ENCODE assay signal across 8 cellular contexts in the genomic region with DNA sequence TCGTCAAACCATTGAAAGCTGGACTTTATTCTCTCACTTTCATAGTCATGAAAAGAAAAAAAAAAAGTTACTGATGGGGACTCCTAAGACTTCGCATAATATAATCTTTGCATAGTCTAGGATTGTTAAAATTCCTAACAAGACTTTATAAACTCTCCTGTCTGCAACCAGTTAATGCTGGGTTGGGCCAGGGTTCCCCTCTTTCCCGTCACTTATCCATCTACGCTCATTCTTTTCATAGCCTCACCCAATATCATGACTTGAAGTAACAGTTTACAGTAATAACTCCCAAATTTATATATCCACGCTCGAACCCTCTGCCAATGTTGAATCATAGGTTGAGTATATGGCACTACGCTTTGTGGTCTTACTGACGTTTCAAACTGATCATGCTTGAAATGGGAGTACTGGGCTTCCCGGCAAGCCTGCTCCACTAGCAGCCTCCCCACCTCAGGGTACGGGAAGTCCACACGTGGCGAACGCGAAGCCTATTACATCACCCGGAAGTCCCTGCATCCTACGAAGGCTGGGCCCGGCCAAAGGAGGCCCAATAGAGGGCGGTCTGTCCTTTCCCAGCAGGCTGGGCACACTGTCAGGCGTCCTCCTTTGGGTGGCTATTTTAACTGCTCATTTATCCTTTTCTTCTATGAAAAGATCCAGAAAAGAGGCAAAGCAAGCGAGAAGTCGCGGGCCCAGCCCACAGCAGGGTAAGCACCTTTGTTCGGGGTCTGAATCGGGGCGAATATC. TPM values are rescaled to one million over a fixed set of nuclear protein-coding genes. Genes with fewer than 3 reads are reported as not detected.
DNase-seq lines count a peak whose midpoint lies in the region; TF ChIP-seq lines count a peak whose summit lies in the region.

No MANE protein-coding gene starts in this region.

- no peak overlapping the region for H2BK120ac ChIP-seq in H9 (ENCODE audit: low read depth, low read length, poor library complexity, severe bottlenecking)

- intact Hi-C loops in activated naive CD4-positive, alpha-beta T cell treated with anti-CD3 and anti-CD28 coated beads for 36 hours (cut with micrococcal nuclease), result loop anchor here (1.0 to 5.0 kb wide), 10 partner anchors 39 to 904 kb away; a partner anchor contains a TSS
- intact Hi-C loops in testis (cut with DNase I; ENCODE audit: low total_unique reads), result no loop called here

- H3K4me1 Mint-ChIP-seq in H9, result peaks cover 14 to 16% of the 10 kb centered on the region in 2 experiments
- H3K4me1 Mint-ChIP-seq in activated naive CD4-positive, alpha-beta T cell treated with anti-CD3 and anti-CD28 coated beads for 36 hours (ENCODE audit: low read depth), result peaks cover 31% of the 10 kb centered on the region

- H3K9me3 Mint-ChIP-seq in H9, result peaks cover 2 to 3% of the 10 kb centered on the region in 2 experiments; a peak in 2 of 5 replicates
- peaks cover 2% of the 10 kb centered on the region for H3K9me3 Mint-ChIP-seq in activated naive CD4-positive, alpha-beta T cell treated with anti-CD3 and anti-CD28 coated beads for 36 hours

- no peak overlapping the region for H4K91ac ChIP-seq in H9 (ENCODE audit: insufficient read length, low read depth, low read length)

- no CpG with 5 or more reads among the region's 25 CpGs for WGBS in H9 (ENCODE audit: extremely low coverage, insufficient read length, low lambda C conversion rate)
- WGBS in testis, 2 donors, result 2 to 5% methylated on average over 24 to 25 of the region's 25 CpGs

- no peak overlapping the region for H3K4me3 Mint-ChIP-seq in H9
- no peak overlapping the region for H3K4me3 Mint-ChIP-seq in activated naive CD4-positive, alpha-beta T cell treated with anti-CD3 and anti-CD28 coated beads for 36 hours

- TF ChIP-seq CTCF in H9 (conservative IDR thresholded peaks at IDR 0.05) (peak; percentile 39; the same call in 1 of the 3 replicates), testis (IDR thresholded peaks at IDR 0.05) (peak in 1 of 3 experiments; percentile 19)

- no peaks in the 10 kb centered on the region for H3K36me3 ChIP-seq in testis (ENCODE audit: low read depth, missing control alignments)

- peaks cover 14 to 30% (median 16%) of the 10 kb centered on the region in 3 experiments for H3K36me3 Mint-ChIP-seq in H9 (ENCODE audit: insufficient read depth in 1 of 3, low read depth in 3 of 3)
- peaks cover 56% of the 10 kb centered on the region for H3K36me3 Mint-ChIP-seq in activated naive CD4-positive, alpha-beta T cell treated with anti-CD3 and anti-CD28 coated beads for 36 hours (ENCODE audit: low read depth)

- no peak overlapping the region for H2AK5ac ChIP-seq in H9 (ENCODE audit: insufficient read length, low read length)

- H3K56ac ChIP-seq in H9 (ENCODE audit: insufficient read length, low read depth, low read length), result peak overlapping the region; percentile 30

- H3K79me1 ChIP-seq in H9 (ENCODE audit: insufficient read depth, low read depth, low read length, poor library complexity, severe bottlenecking), result peaks cover 3% of the 10 kb centered on the region

- peak overlapping the region; percentile 94 for H3K18ac ChIP-seq in H9 (ENCODE audit: insufficient read length, low read depth, low read length)

- H3T11ph ChIP-seq in H9 (ENCODE audit: low read length), result peak overlapping the region; percentile 63

- peak overlapping the region; percentile 84; the same call in 1 of the 2 replicates for H3K4ac ChIP-seq in H9 (ENCODE audit: low read depth, low read length)

- peaks cover 4% of the 10 kb centered on the region for H3K23me2 ChIP-seq in H9 (ENCODE audit: insufficient read length, low read depth, low read length, poor library complexity, severe bottlenecking)

- H4K8ac ChIP-seq in H9 (replicated peaks; ENCODE audit: insufficient read length, low read depth, low read length), result no peak overlapping the region

- no peaks in the 10 kb centered on the region for H3K9me3 ChIP-seq in H9 (ENCODE audit: control insufficient read depth, low read depth, low read length)
- no peaks in the 10 kb centered on the region for H3K9me3 ChIP-seq in testis

- CTCF ChIA-PET in activated naive CD4-positive, alpha-beta T cell treated with anti-CD3 and anti-CD28 coated beads for 36 hours (lab: Charles Lee), result no interaction called here

- H2BK15ac ChIP-seq in H9 (ENCODE audit: low read depth, low read length), result no peak overlapping the region

- no peak overlapping the region for H2BK12ac ChIP-seq in H9 (ENCODE audit: insufficient read length, low read depth, low read length)

- TF ChIP-seq POLR2A in testis (IDR thresholded peaks at IDR 0.05), result no peak

- peak overlapping the region; percentile 68 for H4K5ac ChIP-seq in H9 (ENCODE audit: insufficient read length, low read depth, low read length)

- peak; percentile 76 for DNase-seq in GM04503 (ENCODE audit: low read depth)
- peak; percentile 95 for DNase-seq in H9
- peak; percentile 94 for DNase-seq in M059J (ENCODE audit: low read depth)
- DNase-seq in SHP77 (lab: John Stamatoyannopoulos, UW), result peak; percentile 93
- DNase-seq in activated naive CD4-positive, alpha-beta T cell treated with anti-CD3 and anti-CD28 coated beads for 36 hours, result peak; percentile 93
- DNase-seq in glomerular visceral epithelial cell (ENCODE audit: extremely low spot score), result peak; percentile 94
- DNase-seq in occipital lobe (lab: John Stamatoyannopoulos, UW), result peak; percentile 85
- peak; percentile 94 for DNase-seq in testis

- peaks cover 30% of the 10 kb centered on the region; the same call in 1 of the 2 replicates for H3K79me2 ChIP-seq in H9 (ENCODE audit: insufficient read depth, low read length)

- no peak overlapping the region; a peak in 1 of 7 replicates for H3K27ac Mint-ChIP-seq in H9
- H3K27ac Mint-ChIP-seq in activated naive CD4-positive, alpha-beta T cell treated with anti-CD3 and anti-CD28 coated beads for 36 hours, result no peak overlapping the region

- no peaks in the 10 kb centered on the region for H3K27me3 ChIP-seq in H9 (ENCODE audit: insufficient read depth, low read length)
- H3K27me3 ChIP-seq in testis, result no peaks in the 10 kb centered on the region

- H3K9ac ChIP-seq in H9 (ENCODE audit: extremely low read depth, insufficient read length, low read length), result peak overlapping the region; percentile 97

- H3K27ac ChIP-seq in H9 (ENCODE audit: insufficient read length, low read depth, low read length), result peak overlapping the region; percentile 86
- peak overlapping the region; percentile 94 to 97 for H3K27ac ChIP-seq in testis

- H4K20me1 ChIP-seq in H9 (ENCODE audit: control insufficient read depth, insufficient read depth, insufficient read length), result no peaks in the 10 kb centered on the region

- H2BK5ac ChIP-seq in H9 (ENCODE audit: insufficient read length, low read length), result peak overlapping the region; percentile 79

- peaks cover 2% of the 10 kb centered on the region; the same call in 1 of the 2 replicates for H3K27me3 Mint-ChIP-seq in H9 (ENCODE audit: low read depth)
- no peaks in the 10 kb centered on the region for H3K27me3 Mint-ChIP-seq in activated naive CD4-positive, alpha-beta T cell treated with anti-CD3 and anti-CD28 coated beads for 36 hours (ENCODE audit: low read depth)

- H3K4me1 ChIP-seq in H9 (ENCODE audit: insufficient read depth, low read length) (no peaks in the 10 kb centered on the region; the same call in 1 of the 2 replicates), testis (peaks cover 17% of the 10 kb centered on the region)

- peak overlapping the region; percentile 69 for H3K4me2 ChIP-seq in H9 (ENCODE audit: insufficient read depth, insufficient read length, low read length)

- H3K4me3 ChIP-seq in testis, result peak overlapping the region; percentile 88 to 93

- no peak overlapping the region for H2BK20ac ChIP-seq in H9 (ENCODE audit: low read depth, low read length, poor library complexity, severe bottlenecking)

- peak overlapping the region; percentile 97 for H3K14ac ChIP-seq in H9 (ENCODE audit: insufficient read depth, low read length)

- no peak overlapping the region for H2AFZ ChIP-seq in H9 (ENCODE audit: low read length)

- no peak overlapping the region for H3K23ac ChIP-seq in H9 (ENCODE audit: insufficient read length, low read depth, low read length)

RNA-seq across cellular contexts. Expression of a gene that starts 0.7 kb away (rescaled TPM):
- 65.4 and 65.9 TPM in 2 replicates for total RNA-seq in H9 (2021)
- 27.9 and 36.7 TPM in 2 replicates for total RNA-seq in M059J (2014; rRNA removed; shearing (Covaris generic))
- 10 to 100 TPM; 61.4 to 63.3 TPM for total RNA-seq in activated naive CD4-positive, alpha-beta T cell treated with anti-CD3 and anti-CD28 coated beads for 36 hours
- 155 TPM for total RNA-seq in occipital lobe
- total RNA-seq in testis, result 10 to 100 TPM; 59.5 to 65.9 TPM
- 5.0 TPM for polyA plus RNA-seq in testis (ENCODE audit: insufficient read depth, low read depth, low replicate concordance)

RNA-seq across cellular contexts. Expression of a gene that starts 39.2 kb away (rescaled TPM):
- 15.4 and 16.8 TPM in 2 replicates for total RNA-seq in H9 (2021)
- 8.5 and 13.3 TPM in 2 replicates for total RNA-seq in M059J (2014; rRNA removed; shearing (Covaris generic))
- total RNA-seq in activated naive CD4-positive, alpha-beta T cell treated with anti-CD3 and anti-CD28 coated beads for 36 hours, result 1 to 10 TPM; 6.0 to 6.5 TPM
- 34.2 TPM for total RNA-seq in occipital lobe
- total RNA-seq in testis, result 10 to 100 TPM; 19.6 to 23.0 TPM
- polyA plus RNA-seq in testis (ENCODE audit: insufficient read depth, low read depth, low replicate concordance), result 6.8 TPM

RNA-seq across cellular contexts. Expression of a gene that starts 40.7 kb away (rescaled TPM):
- total RNA-seq in H9 (2021) (8.2 and 8.4 TPM in 2 replicates), occipital lobe (40.7 TPM), testis (10 to 100 TPM; 11.3 to 12.3 TPM)
- total RNA-seq in M059J (2014; rRNA removed; shearing (Covaris generic)), result 7.5 and 8.4 TPM in 2 replicates
- total RNA-seq in activated naive CD4-positive, alpha-beta T cell treated with anti-CD3 and anti-CD28 coated beads for 36 hours, result 1 to 10 TPM; 3.2 to 3.5 TPM
- polyA plus RNA-seq in testis (ENCODE audit: insufficient read depth, low read depth, low replicate concordance), result 4.7 TPM

RNA-seq across cellular contexts. Expression of a gene that starts 48.8 kb away (rescaled TPM):
- total RNA-seq in H9 (2021) (3.3 and 3.8 TPM in 2 replicates), occipital lobe (1.1 TPM), testis (10 to 100 TPM; 33.8 to 35.1 TPM)
- 0.25 and 0.47 TPM in 2 replicates for total RNA-seq in M059J (2014; rRNA removed; shearing (Covaris generic))
- total RNA-seq in activated naive CD4-positive, alpha-beta T cell treated with anti-CD3 and anti-CD28 coated beads for 36 hours, result 1 to 10 TPM in 1 of 2 experiments, under 1 TPM in 1; 0.40 to 1.2 TPM
- polyA plus RNA-seq in testis (ENCODE audit: insufficient read depth, low read depth, low replicate concordance), result 109 TPM

Comparison
In these comparisons a context has a peak if more than half of its experiments do, and no peak if none do; other contexts are left out.
1. Peak in every context shown above with its lines: DNase-seq, H3K4me3 ChIP-seq and H3K27ac ChIP-seq.